In genomic region chr1:53145942-53146708, GRCh38 we compare ENCODE assay signal across 8 cellular contexts. TPM values are rescaled to one million over a fixed set of nuclear protein-coding genes. Genes with fewer than 3 reads are reported as not detected.
DNase-seq lines count a peak whose midpoint lies in the region; ATAC-seq and TF ChIP-seq lines count a peak whose summit lies in the region.

No MANE protein-coding gene starts in this region.

- no peaks in the 10 kb centered on the region for H3K4me1 Mint-ChIP-seq in neural crest cell
- H3K4me1 Mint-ChIP-seq in CD8-positive, alpha-beta T cell (ENCODE audit: low read depth): peaks cover 3% of the 10 kb centered on the region

- ATAC-seq in HG03457 (IDR thresholded peaks at IDR 0.05; ENCODE audit: unreplicated experiment): no peak
- ATAC-seq in CD8-positive, alpha-beta T cell: no peak

- H3K9me3 Mint-ChIP-seq in neural crest cell: no peaks in the 10 kb centered on the region
- no peaks in the 10 kb centered on the region for H3K9me3 Mint-ChIP-seq in CD8-positive, alpha-beta T cell

- TF ChIP-seq CTCF in AG09309 (IDR thresholded peaks at IDR 0.05; ENCODE audit: control insufficient read depth, insufficient read depth, low read depth, low read length, missing control alignments) (no peak), esophagus muscularis mucosa (IDR thresholded peaks at IDR 0.05) (no peak), neural crest cell (conservative IDR thresholded peaks at IDR 0.05) (no peak)
- no peak for TF ChIP-seq CTCF in CD8-positive, alpha-beta T cell (IDR thresholded peaks at IDR 0.05)

- intact Hi-C loops in esophagus muscularis mucosa (cut with DNase I): no loop called here
- intact Hi-C loops in CD8-positive, alpha-beta T cell (cut with DNase I, micrococcal nuclease): loop anchor here in 1 of 2 experiments (10.0 kb wide), 1 partner anchor 1529 kb away; no protein-coding TSS in a partner anchor

- peak overlapping the region; percentile 75 to 86 (median 78) for H3K27ac ChIP-seq in esophagus muscularis mucosa (replicated peaks in 1 of 4)
- no peak overlapping the region for H3K27ac ChIP-seq in CD8-positive, alpha-beta T cell (ENCODE audit: low read depth, low read length)

- H3K4me1 ChIP-seq in esophagus muscularis mucosa: peaks cover 0 to 26% (median 18%) of the 10 kb centered on the region in 4 donors
- no peaks in the 10 kb centered on the region for H3K4me1 ChIP-seq in CD8-positive, alpha-beta T cell (ENCODE audit: insufficient read depth, low read length)

- H3K27me3 ChIP-seq in esophagus muscularis mucosa: no peaks in the 10 kb centered on the region
- H3K27me3 ChIP-seq in CD8-positive, alpha-beta T cell (ENCODE audit: insufficient read depth, low read length): no peaks in the 10 kb centered on the region

- H3K36me3 Mint-ChIP-seq in neural crest cell (ENCODE audit: low read depth): no peaks in the 10 kb centered on the region
- no peaks in the 10 kb centered on the region for H3K36me3 Mint-ChIP-seq in CD8-positive, alpha-beta T cell

- H3K27me3 Mint-ChIP-seq in neural crest cell (ENCODE audit: low read depth): no peaks in the 10 kb centered on the region
- no peaks in the 10 kb centered on the region for H3K27me3 Mint-ChIP-seq in CD8-positive, alpha-beta T cell (ENCODE audit: low read depth)

- DNase-seq in AG09309 (ENCODE audit: low read depth) (peak; percentile 98), NCI-H82 treated with DMSO at 0.1 percent for 48 hours (lab: John Stamatoyannopoulos, UW; ENCODE audit: unreplicated experiment) (peak; percentile 95), esophagus muscularis mucosa (ENCODE audit: extremely low spot score) (peak; percentile 92), neural crest cell (ENCODE audit: low read depth, low spot score) (no peak), NCI-H1105 treated with DMSO at 0.1 percent for 48 hours (lab: John Stamatoyannopoulos, UW) (no peak), nucleus accumbens (lab: John Stamatoyannopoulos, UW) (no peak)
- no peak for DNase-seq in CD8-positive, alpha-beta T cell

- no peaks in the 10 kb centered on the region for H3K9me3 ChIP-seq in esophagus muscularis mucosa
- H3K9me3 ChIP-seq in CD8-positive, alpha-beta T cell (ENCODE audit: low read length): no peaks in the 10 kb centered on the region

- CTCF ChIA-PET in CD8-positive, alpha-beta T cell (lab: Charles Lee): no interaction called here

- POLR2A ChIA-PET in CD8-positive, alpha-beta T cell (lab: Charles Lee): no interaction called here

- TF ChIP-seq POLR2A in esophagus muscularis mucosa (IDR thresholded peaks at IDR 0.05; ENCODE audit: low read depth): no peak

- peak overlapping the region; percentile 72 for H3K27ac Mint-ChIP-seq in neural crest cell (ENCODE audit: unreplicated experiment)
- H3K27ac Mint-ChIP-seq in CD8-positive, alpha-beta T cell: no peak overlapping the region

- peak; percentile 61 for TF ChIP-seq EP300 in esophagus muscularis mucosa (IDR thresholded peaks at IDR 0.05)

- no peak overlapping the region for H3K4me3 ChIP-seq in AG09309 (ENCODE audit: control insufficient read depth, low read depth, low read length)
- peak overlapping the region in 1 of 4 donors; percentile 8 for H3K4me3 ChIP-seq in esophagus muscularis mucosa
- no peak overlapping the region for H3K4me3 ChIP-seq in CD8-positive, alpha-beta T cell (ENCODE audit: low read depth, low read length)

- no peak overlapping the region for H3K4me3 Mint-ChIP-seq in neural crest cell
- H3K4me3 Mint-ChIP-seq in CD8-positive, alpha-beta T cell: no peak overlapping the region

- no peaks in the 10 kb centered on the region for H3K36me3 ChIP-seq in esophagus muscularis mucosa
- no peaks in the 10 kb centered on the region for H3K36me3 ChIP-seq in CD8-positive, alpha-beta T cell (ENCODE audit: insufficient read depth, low read length)

- WGBS in esophagus muscularis mucosa: 43% methylated on average over 16 of the region's 24 CpGs

RNA-seq across cellular contexts. Expression of gene SLC1A7, which starts 3.7 kb away (rescaled TPM):
- total RNA-seq in esophagus muscularis mucosa (1 to 10 TPM in 1 of 4 donors, under 1 TPM in 3; 0.45 to 3.7 (median 0.84) TPM), neural crest cell (not detected in 2 replicates)
- not detected for total RNA-seq in CD8-positive, alpha-beta T cell

RNA-seq across cellular contexts. Expression of gene CPT2, which starts 50.5 kb away (rescaled TPM):
- 10 to 100 TPM; 11.4 to 19.1 (median 16.0) TPM for total RNA-seq in esophagus muscularis mucosa
- 22.9 and 24.7 TPM in 2 replicates for total RNA-seq in neural crest cell
- 1 to 10 TPM; 7.8 to 8.2 TPM for total RNA-seq in CD8-positive, alpha-beta T cell

Comparison
In these comparisons a context has a peak if more than half of its experiments do, and no peak if none do; other contexts are left out.
1. DNase-seq: peak in AG09309 (single experiment), NCI-H82 treated with DMSO at 0.1 percent for 48 hours (single experiment) and esophagus muscularis mucosa (single experiment); none in neural crest cell (single experiment), NCI-H1105 treated with DMSO at 0.1 percent for 48 hours (single experiment), nucleus accumbens (0 of 56) and CD8-positive, alpha-beta T cell (0 of 7).